Comparison of ENCODE assay signal across 1 cellular context in genomic region chr5:175133185-175133584, GRCh38.
TF ChIP-seq lines count a peak whose summit lies in the region.

No MANE protein-coding gene starts in this region.

TF ChIP-seq in GM23338, 12 proteins besides CTCF, POLR2A, EP300 and RAD21 (continued from another document):
- TF ChIP-seq ZNF462 (CRISPR knock-in tag; IDR thresholded peaks at IDR 0.05): no peak
- TF ChIP-seq EZH2 (IDR thresholded peaks at IDR 0.05; ENCODE audit: low read depth, unreplicated experiment): no peak
- no peak for TF ChIP-seq ZNF331 (CRISPR knock-in tag; IDR thresholded peaks at IDR 0.05; ENCODE audit: low read depth)
- TF ChIP-seq POLR2AphosphoS5 (IDR thresholded peaks at IDR 0.05; ENCODE audit: low read depth): no peak
- no peak for TF ChIP-seq ZNF114 (CRISPR knock-in tag; IDR thresholded peaks at IDR 0.05)
- TF ChIP-seq, protein P1, sequence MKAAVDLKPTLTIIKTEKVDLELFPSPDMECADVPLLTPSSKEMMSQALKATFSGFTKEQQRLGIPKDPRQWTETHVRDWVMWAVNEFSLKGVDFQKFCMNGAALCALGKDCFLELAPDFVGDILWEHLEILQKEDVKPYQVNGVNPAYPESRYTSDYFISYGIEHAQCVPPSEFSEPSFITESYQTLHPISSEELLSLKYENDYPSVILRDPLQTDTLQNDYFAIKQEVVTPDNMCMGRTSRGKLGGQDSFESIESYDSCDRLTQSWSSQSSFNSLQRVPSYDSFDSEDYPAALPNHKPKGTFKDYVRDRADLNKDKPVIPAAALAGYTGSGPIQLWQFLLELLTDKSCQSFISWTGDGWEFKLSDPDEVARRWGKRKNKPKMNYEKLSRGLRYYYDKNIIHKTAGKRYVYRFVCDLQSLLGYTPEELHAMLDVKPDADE (IDR thresholded peaks at IDR 0.05): no peak
- no peak for TF ChIP-seq NANOG (IDR thresholded peaks at IDR 0.05; ENCODE audit: borderline replicate concordance)
- no peak for TF ChIP-seq CREB1 (CRISPR knock-in tag; IDR thresholded peaks at IDR 0.05; ENCODE audit: low read depth)
- no peak for TF ChIP-seq EZH2phosphoT487 (IDR thresholded peaks at IDR 0.05; ENCODE audit: unreplicated experiment)
